Comparison of ENCODE assay signal across 10 cellular contexts in genomic region chr12:23950775-23951391, GRCh38. TPM values are rescaled to one million over a fixed set of nuclear protein-coding genes. Genes with fewer than 3 reads are reported as not detected.
DNase-seq lines count a peak whose midpoint lies in the region; ATAC-seq and TF ChIP-seq lines count a peak whose summit lies in the region.
"Had no signal": no experiment of that assay in that cellular context is flagged by ENCODE, and none has a peak within 500 bp of the region (broad histone marks: within the 10 kb centered on the region; RNA-seq: fewer than 3 reads in every experiment).

No MANE protein-coding gene starts in this region.

- peak overlapping the region; percentile 53 for H4K91ac ChIP-seq in trophoblast cell (ENCODE audit: low read depth, low read length)

- no peaks in the 10 kb centered on the region for H3K36me3 ChIP-seq in heart left ventricle
- H3K36me3 ChIP-seq in trophoblast cell (ENCODE audit: control insufficient read depth in 1 of 2, insufficient read depth in 2 of 2, low read length in 2 of 2) = no peaks in the 10 kb centered on the region
- no peaks in the 10 kb centered on the region for H3K36me3 ChIP-seq in effector memory CD4-positive, alpha-beta T cell (ENCODE audit: control insufficient read depth, insufficient read depth, low read length)

- 8 to 19% (median 12%) methylated on average over 10 of the region's 10 CpGs for WGBS in heart left ventricle, 4 donors
- no CpG with 5 or more reads among the region's 10 CpGs for WGBS in trophoblast cell (ENCODE audit: extremely low coverage, insufficient coverage, insufficient read length)

- peak overlapping the region; percentile 78 for H2BK5ac ChIP-seq in trophoblast cell (ENCODE audit: low read depth, low read length, poor library complexity)

- H3K4me1 ChIP-seq in heart left ventricle (peaks cover 0 to 2% (median 0%) of the 10 kb centered on the region in 12 donors), trophoblast cell (ENCODE audit: control insufficient read depth in 1 of 2, insufficient read depth in 2 of 2, low read length in 2 of 2) (peaks cover 0 to 2% of the 10 kb centered on the region in 2 experiments)
- H3K4me1 ChIP-seq in effector memory CD4-positive, alpha-beta T cell (ENCODE audit: control insufficient read depth, insufficient read depth, low read length, poor library complexity, severe bottlenecking) = no peaks in the 10 kb centered on the region

- no peak for TF ChIP-seq POLR2A in heart left ventricle (IDR thresholded peaks at IDR 0.05)

- no peak overlapping the region for H3K27ac Mint-ChIP-seq in T-helper 17 cell

- H3K23ac ChIP-seq in trophoblast cell (ENCODE audit: low read length) = no peak overlapping the region

- H3K9ac ChIP-seq in trophoblast cell (ENCODE audit: low read length) = no peak overlapping the region

- H3K18ac ChIP-seq in trophoblast cell (ENCODE audit: low read length) = peak overlapping the region; percentile 36

- peak overlapping the region in 2 of 12 donors; percentile 3 to 23 for H3K27ac ChIP-seq in heart left ventricle
- H3K27ac ChIP-seq in trophoblast cell (ENCODE audit: low read depth, low read length) = peak overlapping the region; percentile 89
- no peak overlapping the region for H3K27ac ChIP-seq in effector memory CD4-positive, alpha-beta T cell (ENCODE audit: insufficient read depth, low read length, poor library complexity, severe bottlenecking)
- H3K27ac ChIP-seq: SK-N-MC had no signal

- H2AK5ac ChIP-seq in trophoblast cell (ENCODE audit: low read length) = no peak overlapping the region

- H3K14ac ChIP-seq in trophoblast cell (ENCODE audit: low read length) = peak overlapping the region; percentile 42

- H2AFZ ChIP-seq in trophoblast cell (ENCODE audit: insufficient read depth, low read length, poor library complexity) = peak overlapping the region; percentile 2

- no peak overlapping the region for H3K4me3 Mint-ChIP-seq in T-helper 17 cell

- H3K36me3 Mint-ChIP-seq in T-helper 17 cell (ENCODE audit: low read depth) = no peaks in the 10 kb centered on the region

- H3K79me2 ChIP-seq in trophoblast cell (ENCODE audit: control insufficient read depth, insufficient read depth, low read length, poor library complexity) = no peaks in the 10 kb centered on the region

- H3K9me3 ChIP-seq in heart left ventricle (no peaks in the 10 kb centered on the region), trophoblast cell (ENCODE audit: insufficient read depth, low read depth, low read length) (no peaks in the 10 kb centered on the region), T-helper 17 cell (ENCODE audit: control insufficient read depth, low read length, poor library complexity, severe bottlenecking) (no peaks in the 10 kb centered on the region)
- H3K9me3 ChIP-seq in effector memory CD4-positive, alpha-beta T cell (ENCODE audit: control insufficient read depth, low read length) = no peaks in the 10 kb centered on the region

- in situ Hi-C loops in SK-MEL-5 (cut with HindIII; ENCODE audit: low pct_unique_long_range_greater_than_20kb, low sequenced_read_pairs) = no loop called here

- H3K4me1 Mint-ChIP-seq in T-helper 17 cell = no peaks in the 10 kb centered on the region

- intact Hi-C loops in heart left ventricle (cut with DNase I) = no loop called here

- H2BK12ac ChIP-seq in trophoblast cell (ENCODE audit: low read length) = peak overlapping the region; percentile 19

- peak overlapping the region; percentile 16 for H2BK120ac ChIP-seq in trophoblast cell (ENCODE audit: insufficient read depth, low read length, poor library complexity)

- H3K4me2 ChIP-seq in trophoblast cell (ENCODE audit: low read length) = peak overlapping the region; percentile 90

- H4K8ac ChIP-seq in trophoblast cell (ENCODE audit: low read depth, low read length) = peak overlapping the region; percentile 32

- H3K4me3 ChIP-seq in heart left ventricle = peak overlapping the region in 11 of 12 donors; percentile 20 to 60 (median 47)
- peak overlapping the region; percentile 64 for H3K4me3 ChIP-seq in trophoblast cell (ENCODE audit: low read depth, low read length)
- H3K4me3 ChIP-seq in effector memory CD4-positive, alpha-beta T cell (ENCODE audit: insufficient read depth, low read depth, low read length, poor library complexity, severe bottlenecking) = no peak overlapping the region
- H3K4me3 ChIP-seq: SK-N-MC had no signal

- H3K27me3 ChIP-seq in heart left ventricle = peaks cover 0 to 22% (median 7%) of the 10 kb centered on the region in 9 donors
- no peaks in the 10 kb centered on the region for H3K27me3 ChIP-seq in trophoblast cell (ENCODE audit: insufficient read depth, low read length)
- no peaks in the 10 kb centered on the region for H3K27me3 ChIP-seq in effector memory CD4-positive, alpha-beta T cell (replicated peaks; ENCODE audit: control insufficient read depth, insufficient read depth, low read length, poor library complexity, severe bottlenecking)

- peaks cover 11% of the 10 kb centered on the region for H3K79me1 ChIP-seq in trophoblast cell (ENCODE audit: low read length)

- H4K12ac ChIP-seq in trophoblast cell (ENCODE audit: low read depth, low read length) = no peak overlapping the region

- ATAC-seq in heart left ventricle (peak; percentile 43 to 57 (median 48)), T-helper 17 cell (no peak)

- DNase-seq in H4 (ENCODE audit: low spot score) (peak; percentile 6), SK-MEL-5 (ENCODE audit: low read depth, low spot score) (peak; percentile 73), heart left ventricle (peak in 1 of 5 donors; percentile 44), trophoblast cell (peak in 1 of 2 donors; percentile 7), D341Med (ENCODE audit: low spot score) (no peak), T-helper 17 cell (no peak)
- no peak for DNase-seq in effector memory CD4-positive, alpha-beta T cell
- no peak for DNase-seq in activated naive CD4-positive, alpha-beta T cell treated with Interleukin-2 at 50 U/mL for 16 hours
- DNase-seq: cerebellar nuclear complex had no signal

- TF ChIP-seq CTCF in heart left ventricle (IDR thresholded peaks at IDR 0.05) = peak in 1 of 12 donors; percentile 1

- H3K27me3 Mint-ChIP-seq in T-helper 17 cell = no peaks in the 10 kb centered on the region

- no peak overlapping the region for H3K4ac ChIP-seq in trophoblast cell (ENCODE audit: low read depth, low read length)

RNA-seq across cellular contexts. Expression of gene SOX5, which starts 1.4 kb away (rescaled TPM):
- 2.5 and 5.4 TPM in 2 replicates for total RNA-seq in H4 (2014; rRNA removed; shearing (Covaris generic))
- total RNA-seq in SK-MEL-5 (2014; rRNA removed; shearing (Covaris generic)) = 10.4 and 12.2 TPM in 2 replicates
- 7.7 and 8.7 TPM in 2 replicates for polyA plus RNA-seq in SK-MEL-5 (2015; cell fraction: cytosol; rRNA removed)
- 12.3 and 16.9 TPM in 2 replicates for polyA plus RNA-seq in SK-MEL-5 (2015; cell fraction: nucleus; rRNA removed)
- total RNA-seq in heart left ventricle (1 to 10 TPM; 1.5 to 4.9 (median 2.8) TPM), T-helper 17 cell (1 to 10 TPM in 1 of 2 donors, not detected in 1; 1.4 TPM)
- polyA plus RNA-seq in heart left ventricle = under 1 TPM; 0.49 to 0.91 TPM
- polyA plus RNA-seq in trophoblast cell (2013) = 3.7 and 4.0 TPM in 2 replicates

Comparison
In these comparisons a context has a peak if more than half of its experiments do, and no peak if none do; other contexts are left out.
1. DNase-seq: peak in H4 (single experiment) and SK-MEL-5 (single experiment); none in effector memory CD4-positive, alpha-beta T cell (0 of 3), D341Med (single experiment), activated naive CD4-positive, alpha-beta T cell treated with Interleukin-2 at 50 U/mL for 16 hours (single experiment) and T-helper 17 cell (0 of 3).